In the genomic region with DNA sequence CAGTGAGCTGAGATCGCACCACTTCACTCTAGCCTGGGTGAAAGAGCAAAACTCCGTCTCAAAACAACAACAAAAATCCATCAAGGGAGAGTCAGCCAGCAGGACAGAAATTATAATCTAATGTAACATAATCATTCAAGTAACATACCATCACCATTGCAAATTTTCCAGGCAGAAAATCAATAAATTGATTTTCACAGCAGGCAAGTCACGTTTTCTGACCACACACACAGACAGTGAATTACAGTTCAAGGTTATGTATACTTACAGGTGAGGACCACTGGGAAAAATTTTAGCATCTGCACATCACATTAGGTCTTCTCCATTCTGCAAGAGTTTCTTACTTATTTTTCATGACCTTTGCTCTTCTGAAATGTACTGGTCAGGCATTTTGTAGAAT, we compare ENCODE assay signal across 12 cellular contexts. TPM values are rescaled to one million over a fixed set of nuclear protein-coding genes. Genes with fewer than 3 reads are reported as not detected.
"Had no signal": no experiment of that assay in that cellular context is flagged by ENCODE, and none has a peak within 500 bp of the region (broad histone marks: within the 10 kb centered on the region; RNA-seq: fewer than 3 reads in every experiment).

No MANE protein-coding gene starts in this region.

- H3K9ac ChIP-seq: GM23248 had no signal

- H3K36me3 ChIP-seq: HAP-1 had no signal

- H2AFZ ChIP-seq: GM23248, GM23338 had no signal

- H3K27ac ChIP-seq: GM23248 had no signal

- H3K9me3 ChIP-seq: HAP-1 had no signal

- H3K4me3 ChIP-seq: GM23248, GM23338, HAP-1 had no signal

- H3K4me2 ChIP-seq: GM23338 had no signal

- H3K4me1 ChIP-seq: HAP-1 had no signal

- DNase-seq: GM23248, GOT3, H7, H9, HCEC 1CT, HFFc6 had no signal

- ATAC-seq: GM23338, HCT116 had no signal

- FAIRE-seq: H1, H54 had no signal

RNA-seq across cellular contexts. Expression of gene NPAP1, which starts 29.9 kb away (rescaled TPM):
- total RNA-seq: GM23248, H4, H7, HFFc6 had no signal
- polyA plus RNA-seq: GM23248 had no signal
